Comparison of ENCODE assay signal across 33 cellular contexts in the genomic region with DNA sequence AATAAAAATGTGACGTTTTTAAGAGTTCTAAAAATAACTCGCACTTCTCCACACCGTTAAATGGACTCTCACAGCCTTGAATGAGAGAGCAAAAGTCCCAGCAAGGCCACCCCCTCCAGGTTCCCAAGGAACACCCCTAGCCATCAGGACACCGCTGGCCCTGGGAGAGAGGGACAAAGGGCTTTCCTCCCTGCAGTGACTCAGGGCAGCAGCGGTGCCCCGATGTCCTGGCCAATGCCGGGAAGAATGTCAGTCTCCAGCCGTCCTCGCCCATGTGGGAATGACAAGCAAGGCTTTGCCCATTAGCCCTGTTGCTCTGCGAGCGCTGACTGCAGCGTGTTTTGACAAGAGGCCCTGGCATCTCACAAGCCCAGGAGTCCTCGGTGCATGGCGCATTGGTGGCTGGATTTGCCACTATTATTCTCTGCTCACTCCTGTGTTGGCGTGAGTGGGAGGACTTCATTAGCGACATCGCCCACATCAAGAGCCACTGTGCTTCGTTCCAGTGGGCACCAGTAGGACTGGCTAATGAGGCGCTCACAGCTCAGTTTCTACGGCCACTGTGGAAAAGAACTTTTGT.
"Had no signal": no experiment of that assay in that cellular context is flagged by ENCODE, and none has a peak within 500 bp of the region (broad histone marks: within the 10 kb centered on the region; RNA-seq: fewer than 3 reads in every experiment).

No MANE protein-coding gene starts in this region.

- H3K4me1 Mint-ChIP-seq: activated CD4-positive, alpha-beta T cell treated with anti-CD3 and anti-CD28 coated beads, Interleukin-2, amount 10 ng/mL, durations not matched to agents 24 days and 14 days; activated naive CD8-positive, alpha-beta T cell treated with anti-CD3 and anti-CD28 coated beads for 36 hours; immature natural killer cell; T-helper 17 cell had no signal

- H3K4me3 ChIP-seq: adrenal gland, ascending aorta, breast epithelium, esophagus muscularis mucosa, heart left ventricle, left lung, mucosa of descending colon, sigmoid colon, suprapubic skin, tibial artery, upper lobe of right lung had no signal

- H3K27ac Mint-ChIP-seq: activated CD4-positive, alpha-beta memory T cell treated with anti-CD3 and anti-CD28 coated beads for 36 hours; activated CD4-positive, alpha-beta T cell treated with anti-CD3 and anti-CD28 coated beads, Interleukin-2, amount 10 ng/mL, durations not matched to agents 24 days and 14 days; activated naive CD4-positive, alpha-beta T cell treated with anti-CD3 and anti-CD28 coated beads for 36 hours; activated naive CD8-positive, alpha-beta T cell treated with anti-CD3 and anti-CD28 coated beads for 36 hours; activated T-helper 1 cell treated with anti-CD3 and anti-CD28 coated beads, Interleukin-12 subunit alpha, Interleukin-12 subunit beta, Interleukin-2, Interleukin-4 antibody, amounts not matched to agents 30 ng/mL and 10 ng/mL and 1 ng/mL, durations not matched to agents 14 hours and 24 hours and 36 hours; dendritic cell treated with granulocyte-macrophage colony-stimulating factor and Interleukin-4, amounts not matched to agents 40 ng/mL and 50 ng/mL, for 4 days; immature natural killer cell; natural killer cell treated with Interleukin-12 subunit alpha and Interleukin-12 subunit beta and Interleukin-15 and Interleukin-18, amount 100 ng/mL, for 72 hours; progenitor cell of endocrine pancreas; T-helper 17 cell had no signal

- H3K27me3 ChIP-seq: adrenal gland, ascending aorta, foreskin keratinocyte, neutrophil, upper lobe of right lung had no signal

- H3K27me3 Mint-ChIP-seq: activated CD4-positive, alpha-beta T cell treated with anti-CD3 and anti-CD28 coated beads, Interleukin-2, amount 10 ng/mL, durations not matched to agents 24 days and 14 days; activated naive CD8-positive, alpha-beta T cell treated with anti-CD3 and anti-CD28 coated beads for 36 hours; dendritic cell treated with granulocyte-macrophage colony-stimulating factor and Interleukin-4, amounts not matched to agents 40 ng/mL and 50 ng/mL, for 4 days; T-helper 17 cell had no signal

- H3K4me1 ChIP-seq: adrenal gland, ascending aorta, breast epithelium, esophagus muscularis mucosa, foreskin keratinocyte, heart left ventricle, left lung, sigmoid colon, suprapubic skin, tibial artery, upper lobe of right lung had no signal

- H3K9me3 Mint-ChIP-seq: activated CD4-positive, alpha-beta memory T cell treated with anti-CD3 and anti-CD28 coated beads for 36 hours; activated CD4-positive, alpha-beta T cell treated with anti-CD3 and anti-CD28 coated beads, Interleukin-2, amount 10 ng/mL, durations not matched to agents 24 days and 14 days; activated naive CD4-positive, alpha-beta T cell treated with anti-CD3 and anti-CD28 coated beads for 36 hours; activated naive CD8-positive, alpha-beta T cell treated with anti-CD3 and anti-CD28 coated beads for 36 hours; activated T-helper 1 cell treated with anti-CD3 and anti-CD28 coated beads, Interleukin-12 subunit alpha, Interleukin-12 subunit beta, Interleukin-2, Interleukin-4 antibody, amounts not matched to agents 30 ng/mL and 10 ng/mL and 1 ng/mL, durations not matched to agents 14 hours and 24 hours and 36 hours; dendritic cell treated with granulocyte-macrophage colony-stimulating factor and Interleukin-4, amounts not matched to agents 40 ng/mL and 50 ng/mL, for 4 days; natural killer cell treated with Interleukin-12 subunit alpha and Interleukin-12 subunit beta and Interleukin-15 and Interleukin-18, amount 100 ng/mL, for 72 hours had no signal

- H3K4me3 Mint-ChIP-seq: activated CD4-positive, alpha-beta memory T cell treated with anti-CD3 and anti-CD28 coated beads for 36 hours; activated CD4-positive, alpha-beta T cell treated with anti-CD3 and anti-CD28 coated beads, Interleukin-2, amount 10 ng/mL, durations not matched to agents 24 days and 14 days; activated naive CD4-positive, alpha-beta T cell treated with anti-CD3 and anti-CD28 coated beads for 36 hours; activated naive CD8-positive, alpha-beta T cell treated with anti-CD3 and anti-CD28 coated beads for 36 hours; activated T-helper 1 cell treated with anti-CD3 and anti-CD28 coated beads, Interleukin-12 subunit alpha, Interleukin-12 subunit beta, Interleukin-2, Interleukin-4 antibody, amounts not matched to agents 30 ng/mL and 10 ng/mL and 1 ng/mL, durations not matched to agents 14 hours and 24 hours and 36 hours; dendritic cell treated with granulocyte-macrophage colony-stimulating factor and Interleukin-4, amounts not matched to agents 40 ng/mL and 50 ng/mL, for 4 days; immature natural killer cell; natural killer cell treated with Interleukin-12 subunit alpha and Interleukin-12 subunit beta and Interleukin-15 and Interleukin-18, amount 100 ng/mL, for 72 hours; T-helper 17 cell had no signal

- FAIRE-seq: small intestine had no signal

- DNase-seq: activated CD4-positive, alpha-beta memory T cell treated with anti-CD3 and anti-CD28 coated beads for 36 hours; activated CD4-positive, alpha-beta T cell treated with anti-CD3 and anti-CD28 coated beads, Interleukin-2, amount 10 ng/mL, durations not matched to agents 24 days and 14 days; activated CD4-positive, CD25-positive, alpha-beta regulatory T cell treated with anti-CD3 and anti-CD28 coated beads, Interleukin-2, amount 50 U/mL, for 72 hours; activated CD8-positive, alpha-beta memory T cell treated with anti-CD3 and anti-CD28 coated beads, Interleukin-2, amount 50 U/mL, for 4 hours; activated effector memory CD4-positive, alpha-beta T cell treated with anti-CD3 and anti-CD28 coated beads, Interleukin-2, amount 50 U/mL, for 16 hours; activated naive CD4-positive, alpha-beta T cell treated with anti-CD3 and anti-CD28 coated beads for 36 hours; activated naive CD8-positive, alpha-beta T cell treated with anti-CD3 and anti-CD28 coated beads for 36 hours; activated T-cell treated with anti-CD3 and anti-CD28 coated beads, Interleukin-2, amount 50 U/mL, for 1 hour; adrenal gland; central memory CD4-positive, alpha-beta T cell; foreskin keratinocyte; hypothalamus; immature natural killer cell; left lung; mucosa of descending colon; sigmoid colon; small intestine; stimulated activated CD4-positive, alpha-beta T cell treated with anti-CD3 and anti-CD28 coated beads, Interleukin-15, amount 100 ng/mL, for 24 hours; stimulated activated naive CD4-positive, alpha-beta T cell; T-helper 17 cell; T1000; tibial artery; upper lobe of right lung had no signal

- ATAC-seq: foreskin keratinocyte; heart left ventricle; left lung; mucosa of descending colon; natural killer cell treated with Interleukin-12 subunit alpha and Interleukin-12 subunit beta and Interleukin-15 and Interleukin-18, amount 100 ng/mL, for 72 hours; T-helper 17 cell; upper lobe of right lung had no signal

- H3K27ac ChIP-seq: adrenal gland, ascending aorta, breast epithelium, esophagus muscularis mucosa, foreskin keratinocyte, heart left ventricle, left lung, neutrophil, sigmoid colon, suprapubic skin, tibial artery, upper lobe of right lung had no signal

- H3K9me3 ChIP-seq: adrenal gland, ascending aorta, breast epithelium, esophagus muscularis mucosa, heart left ventricle, mucosa of descending colon, neutrophil, sigmoid colon, suprapubic skin, tibial artery, upper lobe of right lung had no signal

- H3K36me3 Mint-ChIP-seq: activated CD4-positive, alpha-beta memory T cell treated with anti-CD3 and anti-CD28 coated beads for 36 hours; activated naive CD8-positive, alpha-beta T cell treated with anti-CD3 and anti-CD28 coated beads for 36 hours; immature natural killer cell; natural killer cell treated with Interleukin-12 subunit alpha and Interleukin-12 subunit beta and Interleukin-15 and Interleukin-18, amount 100 ng/mL, for 72 hours had no signal

- H3K36me3 ChIP-seq: adrenal gland, ascending aorta, breast epithelium, esophagus muscularis mucosa, heart left ventricle, left lung, neutrophil, sigmoid colon, suprapubic skin, tibial artery, upper lobe of right lung had no signal
